ENCODE assay signal across 8 cellular contexts in genomic region chr3:134483195-134483890, GRCh38. TPM values are rescaled to one million over a fixed set of nuclear protein-coding genes. Genes with fewer than 3 reads are reported as not detected.
DNase-seq lines count a peak whose midpoint lies in the region; ATAC-seq and TF ChIP-seq lines count a peak whose summit lies in the region.

No MANE protein-coding gene starts in this region.

- peak; percentile 49 to 56 for DNase-seq in Kasumi-1 (lab: John Stamatoyannopoulos, UW)
- DNase-seq in brain microvascular endothelial cell, result peak; percentile 77
- no peak for DNase-seq in naive thymus-derived CD4-positive, alpha-beta T cell
- DNase-seq in neural progenitor cell (ENCODE audit: low spot score), result no peak
- DNase-seq in central memory CD4-positive, alpha-beta T cell, result no peak
- DNase-seq in SKM-1 (lab: John Stamatoyannopoulos, UW; ENCODE audit: unreplicated experiment), result no peak

- H3K4me3 ChIP-seq in brain microvascular endothelial cell (ENCODE audit: low read depth, low read length) (no peak overlapping the region), neural progenitor cell (no peak overlapping the region)
- no peak overlapping the region for H3K4me3 ChIP-seq in naive thymus-derived CD4-positive, alpha-beta T cell (ENCODE audit: low read length)

- H3K4me3 Mint-ChIP-seq in naive thymus-derived CD4-positive, alpha-beta T cell, result peak overlapping the region; percentile 62 to 100 (median 94)
- no peak overlapping the region for H3K4me3 Mint-ChIP-seq in neural progenitor cell

- intact Hi-C loops in naive thymus-derived CD4-positive, alpha-beta T cell (cut with micrococcal nuclease), result loop anchor here (10.0 kb wide), 2 partner anchors 559 to 1481 kb away; partner anchors contain the start of gene PPP2R3A (in 1 of the 2)

- TF ChIP-seq CTCF in C4-2B (conservative IDR thresholded peaks at IDR 0.05) (no peak), brain microvascular endothelial cell (IDR thresholded peaks at IDR 0.05; ENCODE audit: low read depth, low read length, missing control alignments) (no peak), neural progenitor cell (IDR thresholded peaks at IDR 0.05) (no peak)

- peaks cover 7% of the 10 kb centered on the region for H3F3A ChIP-seq in neural progenitor cell (ENCODE audit: low read depth)

- H2AFZ ChIP-seq in neural progenitor cell (replicated peaks), result no peak overlapping the region

- H3K79me2 ChIP-seq in neural progenitor cell (ENCODE audit: low read depth), result peaks cover 47% of the 10 kb centered on the region

- H3K4me2 ChIP-seq in neural progenitor cell, result no peak overlapping the region

- peaks cover 20 to 23% of the 10 kb centered on the region in 2 donors for H3K4me1 ChIP-seq in naive thymus-derived CD4-positive, alpha-beta T cell (ENCODE audit: control insufficient read depth in 2 of 2, insufficient read depth in 2 of 2, low read length in 2 of 2)
- H3K4me1 ChIP-seq in neural progenitor cell, result peaks cover 19% of the 10 kb centered on the region

- peaks cover 9 to 38% (median 20%) of the 10 kb centered on the region in 5 donors for H3K36me3 Mint-ChIP-seq in naive thymus-derived CD4-positive, alpha-beta T cell
- H3K36me3 Mint-ChIP-seq in neural progenitor cell, result peaks cover 11% of the 10 kb centered on the region

- CTCF ChIA-PET in naive thymus-derived CD4-positive, alpha-beta T cell (lab: Charles Lee), result interaction anchor here (0.8 to 1.6 kb wide), 5 partner anchors 8 to 1765 kb away, joined by 3 to 10 read pairs (median 4); no protein-coding TSS in a partner anchor

- peak overlapping the region in 8 of 9 donors; percentile 3 to 100 (median 56) for H3K27ac Mint-ChIP-seq in naive thymus-derived CD4-positive, alpha-beta T cell
- H3K27ac Mint-ChIP-seq in neural progenitor cell, result no peak overlapping the region

- peaks cover 31 to 61% (median 47%) of the 10 kb centered on the region in 7 donors for H3K4me1 Mint-ChIP-seq in naive thymus-derived CD4-positive, alpha-beta T cell
- peaks cover 23% of the 10 kb centered on the region for H3K4me1 Mint-ChIP-seq in neural progenitor cell

- H3K9me3 ChIP-seq in naive thymus-derived CD4-positive, alpha-beta T cell (ENCODE audit: control insufficient read depth in 2 of 3, low read length in 3 of 3), result no peaks in the 10 kb centered on the region
- no peaks in the 10 kb centered on the region for H3K9me3 ChIP-seq in neural progenitor cell (ENCODE audit: low read depth)

- no peaks in the 10 kb centered on the region for H3K27me3 Mint-ChIP-seq in naive thymus-derived CD4-positive, alpha-beta T cell
- H3K27me3 Mint-ChIP-seq in neural progenitor cell (ENCODE audit: insufficient read depth, low read depth), result peaks cover 2% of the 10 kb centered on the region

- H3K27ac ChIP-seq in C4-2B (peak overlapping the region; percentile 90), brain microvascular endothelial cell (peak overlapping the region; percentile 82), neural progenitor cell (no peak overlapping the region)
- H3K27ac ChIP-seq in naive thymus-derived CD4-positive, alpha-beta T cell (ENCODE audit: low read depth, low read length), result no peak overlapping the region

- ATAC-seq in naive thymus-derived CD4-positive, alpha-beta T cell, result no peak
- no peak for ATAC-seq in GM19455 (IDR thresholded peaks at IDR 0.05; ENCODE audit: unreplicated experiment)

- POLR2A ChIA-PET in naive thymus-derived CD4-positive, alpha-beta T cell (lab: Charles Lee), result no interaction called here

- in situ Hi-C loops in brain microvascular endothelial cell (cut with HindIII; ENCODE audit: low pct_ligation_motif_present, low sequenced_read_pairs), result loop anchor here (25.0 kb wide), 1 partner anchor 246 kb away; no protein-coding TSS in a partner anchor

- peaks cover 24% of the 10 kb centered on the region for H3K36me3 ChIP-seq in brain microvascular endothelial cell (replicated peaks)
- H3K36me3 ChIP-seq in naive thymus-derived CD4-positive, alpha-beta T cell (ENCODE audit: control insufficient read depth in 2 of 3, insufficient read depth in 3 of 3, low read length in 3 of 3), result peaks cover 6 to 47% (median 20%) of the 10 kb centered on the region in 3 experiments
- peaks cover 8% of the 10 kb centered on the region for H3K36me3 ChIP-seq in neural progenitor cell

- H4K20me1 ChIP-seq in neural progenitor cell (ENCODE audit: low read depth), result peaks cover 4% of the 10 kb centered on the region

- no peaks in the 10 kb centered on the region for H3K27me3 ChIP-seq in brain microvascular endothelial cell (replicated peaks)
- no peaks in the 10 kb centered on the region for H3K27me3 ChIP-seq in naive thymus-derived CD4-positive, alpha-beta T cell (ENCODE audit: control insufficient read depth in 2 of 2, insufficient read depth in 2 of 2, low read length in 2 of 2)
- no peaks in the 10 kb centered on the region for H3K27me3 ChIP-seq in neural progenitor cell

- H3K9me3 Mint-ChIP-seq in naive thymus-derived CD4-positive, alpha-beta T cell, result peaks cover 0 to 4% (median 0%) of the 10 kb centered on the region in 11 donors
- no peaks in the 10 kb centered on the region for H3K9me3 Mint-ChIP-seq in neural progenitor cell

- H3K9ac ChIP-seq in neural progenitor cell, result no peak overlapping the region

RNA-seq across cellular contexts. Expression of gene ANAPC13, which starts 2.4 kb away (rescaled TPM):
- total RNA-seq in naive thymus-derived CD4-positive, alpha-beta T cell, result 10 to 100 TPM; 21.2 to 36.7 (median 25.0) TPM
- 100 to 1,000 TPM in 1 of 2 donors, 10 to 100 TPM in 1; 98.8 to 110 TPM for polyA plus RNA-seq in naive thymus-derived CD4-positive, alpha-beta T cell
- total RNA-seq in neural progenitor cell (ENCODE audit: low replicate concordance), result 60.3 and 100 TPM in 2 replicates

RNA-seq across cellular contexts. Expression of gene CEP63, which starts 2.5 kb away (rescaled TPM):
- total RNA-seq in naive thymus-derived CD4-positive, alpha-beta T cell, result 10 to 100 TPM; 21.1 to 42.3 (median 26.4) TPM
- 10 to 100 TPM; 25.2 to 56.3 TPM for polyA plus RNA-seq in naive thymus-derived CD4-positive, alpha-beta T cell
- 25.7 and 36.2 TPM in 2 replicates for total RNA-seq in neural progenitor cell (ENCODE audit: low replicate concordance)

Comparison
In these comparisons a context has a peak if more than half of its experiments do, and no peak if none do; other contexts are left out.
1. H3K27ac ChIP-seq: peak in C4-2B (single experiment) and brain microvascular endothelial cell (single experiment); none in naive thymus-derived CD4-positive, alpha-beta T cell (single experiment) and neural progenitor cell (single experiment).
2. DNase-seq: peak in Kasumi-1 (2 of 2) and brain microvascular endothelial cell (single experiment); none in naive thymus-derived CD4-positive, alpha-beta T cell (0 of 9), neural progenitor cell (single experiment), central memory CD4-positive, alpha-beta T cell (single experiment) and SKM-1 (single experiment).